Comparison of ENCODE assay signal across 2 cellular contexts in the genomic region with DNA sequence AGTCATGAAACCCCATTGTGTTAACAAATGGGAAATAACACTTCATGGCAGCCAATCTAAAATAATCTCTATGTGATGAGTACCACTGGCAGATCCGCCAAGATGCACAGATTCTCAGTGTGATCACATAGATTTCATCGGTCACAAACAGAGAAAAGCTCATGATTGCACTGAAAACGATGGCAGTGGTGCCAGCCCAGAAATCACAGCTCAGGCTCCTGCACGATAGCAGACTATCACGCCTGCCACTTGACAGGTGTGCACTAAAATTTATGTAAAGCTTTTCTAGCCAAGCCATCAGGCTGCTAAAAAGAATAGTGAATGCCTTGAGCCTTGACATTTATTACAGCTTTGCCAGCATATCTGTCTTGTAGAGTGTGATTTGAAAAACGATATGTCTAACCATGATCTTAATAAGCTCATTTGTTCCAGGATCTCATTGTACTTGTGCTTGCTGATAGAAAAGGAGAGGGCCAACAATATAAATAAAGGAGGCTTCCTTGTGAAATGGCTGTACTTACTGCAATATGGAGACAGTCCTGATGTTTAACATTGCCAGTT.
TF ChIP-seq lines count a peak whose summit lies in the region.

No MANE protein-coding gene starts in this region.

TF ChIP-seq in GM12878, 131 proteins besides CTCF, POLR2A, EP300 and RAD21:
- TF ChIP-seq WRNIP1 (IDR thresholded peaks at IDR 0.05; ENCODE audit: borderline replicate concordance, low read depth, low read length): no peak
- no peak for TF ChIP-seq NR2C1 (IDR thresholded peaks at IDR 0.05)
- no peak for TF ChIP-seq SIX5 (IDR thresholded peaks at IDR 0.05; ENCODE audit: low read depth, low read length, severe bottlenecking)
- no peak for TF ChIP-seq MEF2A (IDR thresholded peaks at IDR 0.05; ENCODE audit: insufficient read depth, low read depth, low read length)
- TF ChIP-seq, protein P1, sequence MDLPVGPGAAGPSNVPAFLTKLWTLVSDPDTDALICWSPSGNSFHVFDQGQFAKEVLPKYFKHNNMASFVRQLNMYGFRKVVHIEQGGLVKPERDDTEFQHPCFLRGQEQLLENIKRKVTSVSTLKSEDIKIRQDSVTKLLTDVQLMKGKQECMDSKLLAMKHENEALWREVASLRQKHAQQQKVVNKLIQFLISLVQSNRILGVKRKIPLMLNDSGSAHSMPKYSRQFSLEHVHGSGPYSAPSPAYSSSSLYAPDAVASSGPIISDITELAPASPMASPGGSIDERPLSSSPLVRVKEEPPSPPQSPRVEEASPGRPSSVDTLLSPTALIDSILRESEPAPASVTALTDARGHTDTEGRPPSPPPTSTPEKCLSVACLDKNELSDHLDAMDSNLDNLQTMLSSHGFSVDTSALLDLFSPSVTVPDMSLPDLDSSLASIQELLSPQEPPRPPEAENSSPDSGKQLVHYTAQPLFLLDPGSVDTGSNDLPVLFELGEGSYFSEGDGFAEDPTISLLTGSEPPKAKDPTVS (IDR thresholded peaks at IDR 0.05; ENCODE audit: low read depth, low read length): no peak
- TF ChIP-seq FOXK2 (IDR thresholded peaks at IDR 0.05): no peak
- TF ChIP-seq MEF2B (IDR thresholded peaks at IDR 0.05; ENCODE audit: partially characterized antibody, poor library complexity, severe bottlenecking): no peak
- TF ChIP-seq, protein P2, sequence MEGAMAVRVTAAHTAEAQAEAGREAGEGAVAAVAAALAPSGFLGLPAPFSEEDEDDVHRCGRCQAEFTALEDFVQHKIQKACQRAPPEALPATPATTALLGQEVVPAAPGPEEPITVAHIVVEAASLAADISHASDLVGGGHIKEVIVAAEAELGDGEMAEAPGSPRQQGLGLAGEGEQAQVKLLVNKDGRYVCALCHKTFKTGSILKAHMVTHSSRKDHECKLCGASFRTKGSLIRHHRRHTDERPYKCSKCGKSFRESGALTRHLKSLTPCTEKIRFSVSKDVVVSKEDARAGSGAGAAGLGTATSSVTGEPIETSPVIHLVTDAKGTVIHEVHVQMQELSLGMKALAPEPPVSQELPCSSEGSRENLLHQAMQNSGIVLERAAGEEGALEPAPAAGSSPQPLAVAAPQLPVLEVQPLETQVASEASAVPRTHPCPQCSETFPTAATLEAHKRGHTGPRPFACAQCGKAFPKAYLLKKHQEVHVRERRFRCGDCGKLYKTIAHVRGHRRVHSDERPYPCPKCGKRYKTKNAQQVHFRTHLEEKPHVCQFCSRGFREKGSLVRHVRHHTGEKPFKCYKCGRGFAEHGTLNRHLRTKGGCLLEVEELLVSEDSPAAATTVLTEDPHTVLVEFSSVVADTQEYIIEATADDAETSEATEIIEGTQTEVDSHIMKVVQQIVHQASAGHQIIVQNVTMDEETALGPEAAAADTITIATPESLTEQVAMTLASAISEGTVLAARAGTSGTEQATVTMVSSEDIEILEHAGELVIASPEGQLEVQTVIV (IDR thresholded peaks at IDR 0.05; ENCODE audit: borderline replicate concordance, partially characterized antibody): no peak
- TF ChIP-seq NFXL1 (IDR thresholded peaks at IDR 0.05; ENCODE audit: borderline replicate concordance): no peak
- TF ChIP-seq CHD4 (IDR thresholded peaks at IDR 0.05): no peak
- TF ChIP-seq RAD51 (IDR thresholded peaks at IDR 0.05): no peak
- TF ChIP-seq CBX5 (IDR thresholded peaks at IDR 0.05; ENCODE audit: low read depth): no peak
- TF ChIP-seq, protein P3, sequence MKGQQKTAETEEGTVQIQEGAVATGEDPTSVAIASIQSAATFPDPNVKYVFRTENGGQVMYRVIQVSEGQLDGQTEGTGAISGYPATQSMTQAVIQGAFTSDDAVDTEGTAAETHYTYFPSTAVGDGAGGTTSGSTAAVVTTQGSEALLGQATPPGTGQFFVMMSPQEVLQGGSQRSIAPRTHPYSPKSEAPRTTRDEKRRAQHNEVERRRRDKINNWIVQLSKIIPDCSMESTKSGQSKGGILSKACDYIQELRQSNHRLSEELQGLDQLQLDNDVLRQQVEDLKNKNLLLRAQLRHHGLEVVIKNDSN (IDR thresholded peaks at IDR 0.05; ENCODE audit: borderline replicate concordance, extremely low read length, insufficient read depth, low read depth, low read length): no peak

TF ChIP-seq in HepG2, 621 proteins besides CTCF, POLR2A, EP300 and RAD21:
- TF ChIP-seq, protein P4, sequence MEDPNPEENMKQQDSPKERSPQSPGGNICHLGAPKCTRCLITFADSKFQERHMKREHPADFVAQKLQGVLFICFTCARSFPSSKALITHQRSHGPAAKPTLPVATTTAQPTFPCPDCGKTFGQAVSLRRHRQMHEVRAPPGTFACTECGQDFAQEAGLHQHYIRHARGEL (CRISPR knock-in tag; IDR thresholded peaks at IDR 0.05): no peak
